ENCODE assay signal across 12 cellular contexts in the genomic region with DNA sequence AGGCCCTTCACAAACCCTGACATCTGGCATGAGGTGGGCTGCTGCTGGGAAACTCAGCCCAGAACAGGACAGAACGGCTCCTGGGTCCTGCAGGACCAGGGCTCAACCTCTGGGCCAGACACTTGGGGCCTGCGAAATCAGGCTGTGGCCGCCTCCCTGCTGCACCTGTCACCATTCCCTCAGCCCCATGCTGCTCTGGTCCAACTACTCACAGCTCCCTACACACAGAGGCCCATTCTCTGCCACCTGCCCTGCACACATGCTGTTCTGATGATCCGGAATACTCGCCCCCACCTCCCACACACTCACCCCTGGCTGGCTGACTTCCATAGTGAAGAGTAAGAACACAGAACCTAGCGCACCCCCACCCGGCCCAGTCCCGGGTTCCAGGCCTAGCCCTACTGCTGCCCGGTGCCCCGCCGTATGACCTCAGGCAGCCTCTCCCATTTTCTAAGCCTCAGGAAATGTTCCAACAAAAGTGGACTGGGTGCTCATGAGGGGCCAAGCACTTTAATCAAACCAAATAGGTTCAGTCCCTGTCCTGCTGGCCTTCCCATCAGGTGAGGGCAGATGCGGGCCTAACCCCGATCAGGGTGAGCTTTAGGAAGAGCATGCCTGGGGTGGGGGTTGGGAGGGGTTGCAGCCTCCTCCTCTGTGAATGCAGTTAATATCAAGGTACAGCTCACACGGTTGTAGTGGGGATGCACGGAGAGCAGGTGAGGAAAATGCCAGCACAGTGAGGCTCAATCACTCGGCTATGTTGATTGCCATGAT. TPM values are rescaled to one million over a fixed set of nuclear protein-coding genes. Genes with fewer than 3 reads are reported as not detected.
DNase-seq lines count a peak whose midpoint lies in the region; ATAC-seq and TF ChIP-seq lines count a peak whose summit lies in the region.
"Had no signal": no experiment of that assay in that cellular context is flagged by ENCODE, and none has a peak within 500 bp of the region (broad histone marks: within the 10 kb centered on the region; RNA-seq: fewer than 3 reads in every experiment).

No MANE protein-coding gene starts in this region.

- CTCF ChIA-PET in activated CD4-positive, alpha-beta T cell treated with anti-CD3 and anti-CD28 coated beads for 36 hours (lab: Charles Lee) = interaction anchor here (0.6 to 1.0 kb wide), 4 partner anchors 20 to 67 kb away, joined by 3 to 4 read pairs (median 3); no protein-coding TSS in a partner anchor

- H3K4me1 Mint-ChIP-seq in activated CD4-positive, alpha-beta T cell treated with anti-CD3 and anti-CD28 coated beads for 36 hours = peaks cover 67% of the 10 kb centered on the region
- H3K4me1 Mint-ChIP-seq in activated T-helper 2 cell treated with anti-CD3 and anti-CD28 coated beads, Interferon-gamma antibody, Interleukin-2, Interleukin-4, amounts not matched to agents 10 μg/mL and 5 μg/mL and 100 μg/mL, durations not matched to agents 14 hours and 24 hours and 36 hours (ENCODE audit: low read depth) = peaks cover 60% of the 10 kb centered on the region

- H3K36me3 Mint-ChIP-seq in activated CD4-positive, alpha-beta T cell treated with anti-CD3 and anti-CD28 coated beads for 36 hours (ENCODE audit: low read depth) = peaks cover 20% of the 10 kb centered on the region
- H3K36me3 Mint-ChIP-seq in activated T-helper 2 cell treated with anti-CD3 and anti-CD28 coated beads, Interferon-gamma antibody, Interleukin-2, Interleukin-4, amounts not matched to agents 10 μg/mL and 5 μg/mL and 100 μg/mL, durations not matched to agents 14 hours and 24 hours and 36 hours (ENCODE audit: low read depth) = peaks cover 48% of the 10 kb centered on the region

- H3K27ac ChIP-seq in left lung = peak overlapping the region; percentile 55 to 88
- peak overlapping the region; percentile 94 for H3K27ac ChIP-seq in subcutaneous abdominal adipose tissue (ENCODE audit: low read depth, low read length)
- H3K27ac ChIP-seq: ovary had no signal

- no peaks in the 10 kb centered on the region for H3K9me3 Mint-ChIP-seq in activated CD4-positive, alpha-beta T cell treated with anti-CD3 and anti-CD28 coated beads for 36 hours (ENCODE audit: low read depth)
- no peaks in the 10 kb centered on the region for H3K9me3 Mint-ChIP-seq in activated T-helper 2 cell treated with anti-CD3 and anti-CD28 coated beads, Interferon-gamma antibody, Interleukin-2, Interleukin-4, amounts not matched to agents 10 μg/mL and 5 μg/mL and 100 μg/mL, durations not matched to agents 14 hours and 24 hours and 36 hours

- H3K4me3 ChIP-seq in left lung (peak overlapping the region in 1 of 2 donors; percentile 6), subcutaneous abdominal adipose tissue (ENCODE audit: low read depth in 1 of 5, low read length in 5 of 5) (peak overlapping the region in 1 of 5 donors; percentile 50)
- H3K4me3 ChIP-seq: ovary had no signal

- peak overlapping the region in 2 of 5 donors; percentile 68 to 86 for H3K9ac ChIP-seq in subcutaneous abdominal adipose tissue (ENCODE audit: low read length in 5 of 5)

- TF ChIP-seq CTCF in left lung (IDR thresholded peaks at IDR 0.05) = no peak

- H3K4me3 Mint-ChIP-seq in activated CD4-positive, alpha-beta T cell treated with anti-CD3 and anti-CD28 coated beads for 36 hours = no peak overlapping the region
- no peak overlapping the region for H3K4me3 Mint-ChIP-seq in activated T-helper 2 cell treated with anti-CD3 and anti-CD28 coated beads, Interferon-gamma antibody, Interleukin-2, Interleukin-4, amounts not matched to agents 10 μg/mL and 5 μg/mL and 100 μg/mL, durations not matched to agents 14 hours and 24 hours and 36 hours (ENCODE audit: low read depth)

- intact Hi-C loops in activated CD4-positive, alpha-beta T cell treated with anti-CD3 and anti-CD28 coated beads for 36 hours (cut with DNase I, micrococcal nuclease) = no loop called here
- intact Hi-C loops in activated T-helper 2 cell treated with anti-CD3 and anti-CD28 coated beads, Interferon-gamma antibody, Interleukin-2, Interleukin-4, amounts not matched to agents 10 μg/mL and 5 μg/mL and 100 μg/mL, durations not matched to agents 14 hours and 24 hours and 36 hours (cut with micrococcal nuclease) = no loop called here
- intact Hi-C loops in left lung (cut with DNase I) = no loop called here
- intact Hi-C loops in posterior cingulate gyrus (cut with DNase I) = loop anchor here (5.0 kb wide), 1 partner anchor 32 kb away; no protein-coding TSS in a partner anchor

- no peak for DNase-seq in activated CD4-positive, alpha-beta T cell treated with anti-CD3 and anti-CD28 coated beads for 36 hours
- DNase-seq in activated CD4-positive, alpha-beta T cell treated with anti-CD3 and anti-CD28 coated beads for 48 hours = no peak
- no peak for DNase-seq in activated T-helper 2 cell treated with anti-CD3 and anti-CD28 coated beads, Interferon-gamma antibody, Interleukin-2, Interleukin-4, amounts not matched to agents 10 μg/mL and 5 μg/mL and 100 μg/mL, durations not matched to agents 14 hours and 24 hours and 36 hours (ENCODE audit: low spot score)
- DNase-seq in left lung (peak in 1 of 2 donors; percentile 45), posterior cingulate gyrus (no peak), NCI-H526 (lab: John Stamatoyannopoulos, UW) (no peak)
- DNase-seq: activated effector memory CD4-positive, alpha-beta T cell treated with anti-CD3 and anti-CD28 coated beads, Interleukin-2, amount 50 U/mL, for 16 hours; effector CD4-positive, alpha-beta T cell; NCI-H1417 treated with DMSO at 0.1 percent for 48 hours; ovary had no signal

- no peaks in the 10 kb centered on the region for H3K9me3 ChIP-seq in left lung
- H3K9me3 ChIP-seq in subcutaneous abdominal adipose tissue (ENCODE audit: control insufficient read depth in 5 of 5, low read length in 5 of 5) = no peaks in the 10 kb centered on the region
- H3K9me3 ChIP-seq: ovary had no signal

- POLR2A ChIA-PET in activated CD4-positive, alpha-beta T cell treated with anti-CD3 and anti-CD28 coated beads for 36 hours (lab: Charles Lee) = no interaction called here

- no peaks in the 10 kb centered on the region for H3K27me3 Mint-ChIP-seq in activated CD4-positive, alpha-beta T cell treated with anti-CD3 and anti-CD28 coated beads for 36 hours
- H3K27me3 Mint-ChIP-seq in activated T-helper 2 cell treated with anti-CD3 and anti-CD28 coated beads, Interferon-gamma antibody, Interleukin-2, Interleukin-4, amounts not matched to agents 10 μg/mL and 5 μg/mL and 100 μg/mL, durations not matched to agents 14 hours and 24 hours and 36 hours (ENCODE audit: low read depth) = no peaks in the 10 kb centered on the region

- H3K4me1 ChIP-seq in left lung (peaks cover 32 to 90% of the 10 kb centered on the region in 2 donors), subcutaneous abdominal adipose tissue (ENCODE audit: control insufficient read depth in 5 of 5, insufficient read depth in 5 of 5, low read length in 5 of 5) (peaks cover 28 to 80% (median 72%) of the 10 kb centered on the region in 5 donors)

- H3K27ac Mint-ChIP-seq in activated CD4-positive, alpha-beta T cell treated with anti-CD3 and anti-CD28 coated beads for 36 hours = peak overlapping the region; percentile 37
- peak overlapping the region; percentile 17 for H3K27ac Mint-ChIP-seq in activated T-helper 2 cell treated with anti-CD3 and anti-CD28 coated beads, Interferon-gamma antibody, Interleukin-2, Interleukin-4, amounts not matched to agents 10 μg/mL and 5 μg/mL and 100 μg/mL, durations not matched to agents 14 hours and 24 hours and 36 hours

- ATAC-seq in activated CD4-positive, alpha-beta T cell treated with anti-CD3 and anti-CD28 coated beads for 36 hours = no peak
- ATAC-seq in left lung (no peak), HG03196 (IDR thresholded peaks at IDR 0.05; ENCODE audit: unreplicated experiment) (no peak)

- H3K36me3 ChIP-seq in left lung = peaks cover 0 to 32% of the 10 kb centered on the region in 2 donors
- H3K36me3 ChIP-seq in subcutaneous abdominal adipose tissue (ENCODE audit: control insufficient read depth in 5 of 5, insufficient read depth in 5 of 5, low read length in 5 of 5) = peaks cover 0 to 25% (median 21%) of the 10 kb centered on the region in 5 donors
- H3K36me3 ChIP-seq: ovary had no signal

- H3K27me3 ChIP-seq in left lung (no peaks in the 10 kb centered on the region), subcutaneous abdominal adipose tissue (ENCODE audit: control insufficient read depth in 5 of 5, insufficient read depth in 4 of 5, low read length in 5 of 5) (no peaks in the 10 kb centered on the region)
- H3K27me3 ChIP-seq: ovary had no signal

RNA-seq across cellular contexts. Expression of gene PEDS1, which starts 3.9 kb away (rescaled TPM):
- total RNA-seq in activated CD4-positive, alpha-beta T cell treated with anti-CD3 and anti-CD28 coated beads for 36 hours = 10 to 100 TPM; 13.2 to 16.8 TPM
- 26.5 and 29.5 TPM in 2 replicates for total RNA-seq in activated T-helper 2 cell treated with anti-CD3 and anti-CD28 coated beads, Interferon-gamma antibody, Interleukin-2, Interleukin-4, amounts not matched to agents 10 μg/mL and 5 μg/mL and 100 μg/mL, durations not matched to agents 14 hours and 24 hours and 36 hours
- total RNA-seq in left lung = 10 to 100 TPM; 37.9 to 39.9 TPM

RNA-seq across cellular contexts. Expression of gene UBE2V1, which starts 36.7 kb away (rescaled TPM):
- 100 to 1,000 TPM; 177 to 265 TPM for total RNA-seq in activated CD4-positive, alpha-beta T cell treated with anti-CD3 and anti-CD28 coated beads for 36 hours
- total RNA-seq in activated T-helper 2 cell treated with anti-CD3 and anti-CD28 coated beads, Interferon-gamma antibody, Interleukin-2, Interleukin-4, amounts not matched to agents 10 μg/mL and 5 μg/mL and 100 μg/mL, durations not matched to agents 14 hours and 24 hours and 36 hours = 158 and 174 TPM in 2 replicates
- 10 to 100 TPM; 72.6 to 74.6 TPM for total RNA-seq in left lung

RNA-seq across cellular contexts. Expression of gene CEBPB, which starts 41.0 kb away (rescaled TPM):
- total RNA-seq in activated CD4-positive, alpha-beta T cell treated with anti-CD3 and anti-CD28 coated beads for 36 hours = 10 to 100 TPM; 28.9 to 40.1 TPM
- total RNA-seq in activated T-helper 2 cell treated with anti-CD3 and anti-CD28 coated beads, Interferon-gamma antibody, Interleukin-2, Interleukin-4, amounts not matched to agents 10 μg/mL and 5 μg/mL and 100 μg/mL, durations not matched to agents 14 hours and 24 hours and 36 hours = 36.2 and 36.4 TPM in 2 replicates
- 100 to 1,000 TPM; 133 to 266 TPM for total RNA-seq in left lung
